Comparison of ENCODE assay signal across 12 cellular contexts in the genomic region with DNA sequence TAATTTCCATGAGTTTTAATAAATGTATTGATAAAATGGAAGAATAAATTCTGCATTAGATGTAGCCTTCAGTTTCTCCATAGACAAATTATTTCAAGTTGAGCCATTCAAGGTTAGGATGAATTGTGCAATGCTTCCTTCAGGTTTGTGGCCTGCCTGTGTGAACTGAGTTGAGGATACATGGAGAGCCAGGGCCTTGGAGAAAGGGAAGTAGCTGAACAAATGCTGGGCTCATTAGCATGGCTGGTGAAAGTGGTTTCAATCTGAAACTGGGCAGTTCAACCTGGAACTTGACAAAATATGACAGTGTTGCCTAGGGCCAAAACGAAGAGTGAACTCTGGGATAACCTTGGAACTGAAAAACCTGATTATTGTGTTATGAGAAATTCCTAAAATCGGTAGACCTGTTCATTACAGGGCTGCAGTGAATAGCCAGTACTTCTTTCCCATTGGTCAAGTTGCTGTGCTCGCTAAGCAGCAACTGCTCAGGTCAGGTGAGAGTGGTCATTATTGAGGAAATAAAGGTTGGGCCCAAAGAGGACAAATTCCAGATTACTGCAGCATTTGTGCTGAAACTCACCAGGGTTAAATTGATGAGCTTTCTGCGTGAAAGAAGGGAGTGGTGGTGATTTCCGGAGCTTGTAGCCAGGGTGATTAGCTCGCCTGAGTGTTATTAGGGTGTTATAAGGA. TPM values are rescaled to one million over a fixed set of nuclear protein-coding genes. Genes with fewer than 3 reads are reported as not detected.
DNase-seq lines count a peak whose midpoint lies in the region; ATAC-seq and TF ChIP-seq lines count a peak whose summit lies in the region.
"Had no signal": no experiment of that assay in that cellular context is flagged by ENCODE, and none has a peak within 500 bp of the region (broad histone marks: within the 10 kb centered on the region; RNA-seq: fewer than 3 reads in every experiment).

No MANE protein-coding gene starts in this region.

- POLR2A ChIA-PET in MCF 10A (lab: Yijun Ruan, JAX), result interaction anchor here (0.6 to 4.2 kb wide), 3 partner anchors 12 to 248 kb away, joined by 3 to 54 read pairs (median 20); a partner anchor contains a TSS

- no peak overlapping the region for H3K4me3 ChIP-seq in left lung
- no peak overlapping the region for H3K4me3 ChIP-seq in vagina
- H3K4me3 ChIP-seq: A549 had no signal

- TF ChIP-seq CTCF in MCF 10A (IDR thresholded peaks at IDR 0.05; ENCODE audit: unreplicated experiment), result no peak
- no peak for TF ChIP-seq CTCF in left lung (IDR thresholded peaks at IDR 0.05)
- TF ChIP-seq CTCF in vagina (IDR thresholded peaks at IDR 0.05), result no peak

- in situ Hi-C loops in G401 (cut with HindIII; ENCODE audit: low sequenced_read_pairs), result no loop called here

- H3K27ac Mint-ChIP-seq in MCF 10A (ENCODE audit: low read depth, unreplicated experiment), result peak overlapping the region; percentile 44
- H3K27ac Mint-ChIP-seq: activated CD4-positive, alpha-beta T cell treated with anti-CD3 and anti-CD28 coated beads for 36 hours had no signal

- H3K9me3 Mint-ChIP-seq in MCF 10A (ENCODE audit: unreplicated experiment), result no peaks in the 10 kb centered on the region

- peaks cover 26% of the 10 kb centered on the region for H3K4me1 Mint-ChIP-seq in MCF 10A (ENCODE audit: insufficient read depth, unreplicated experiment)

- intact Hi-C loops in MCF 10A (cut with micrococcal nuclease), result no loop called here
- intact Hi-C loops in left lung (cut with DNase I), result no loop called here
- intact Hi-C loops in vagina (cut with DNase I), result no loop called here

- no peaks in the 10 kb centered on the region for H3K27me3 Mint-ChIP-seq in MCF 10A (ENCODE audit: insufficient read depth, unreplicated experiment)
- H3K27me3 Mint-ChIP-seq: activated CD4-positive, alpha-beta T cell treated with anti-CD3 and anti-CD28 coated beads for 36 hours had no signal

- DNase-seq in SHP77 (lab: John Stamatoyannopoulos, UW) (peak; percentile 11 to 35), SHP77 treated with DMSO at 0.1 percent for 48 hours (lab: John Stamatoyannopoulos, UW) (no peak), MCF 10A (ENCODE audit: unreplicated experiment) (peak; percentile 39), left lung (no peak), vagina (ENCODE audit: extremely low spot score in 2 of 2) (no peak), NCI-H526 (lab: John Stamatoyannopoulos, UW) (no peak), G401 (ENCODE audit: low spot score) (no peak)
- DNase-seq: activated CD4-positive, alpha-beta T cell treated with anti-CD3 and anti-CD28 coated beads for 36 hours; DMS79 treated with DMSO at 0.1 percent for 48 hours; NCI-H446 had no signal

- peak; percentile 68 for ATAC-seq in left lung
- no peak for ATAC-seq in GM18519 (IDR thresholded peaks at IDR 0.05; ENCODE audit: low FRiP score, unreplicated experiment)
- ATAC-seq: A549; activated CD4-positive, alpha-beta T cell treated with anti-CD3 and anti-CD28 coated beads for 36 hours had no signal

- H3K4me3 Mint-ChIP-seq in MCF 10A (ENCODE audit: unreplicated experiment), result no peak overlapping the region
- H3K4me3 Mint-ChIP-seq: activated CD4-positive, alpha-beta T cell treated with anti-CD3 and anti-CD28 coated beads for 36 hours had no signal

- TF ChIP-seq POLR2A in vagina (IDR thresholded peaks at IDR 0.05), result no peak

- CTCF ChIA-PET in MCF 10A (lab: Yijun Ruan, JAX), result interaction anchor here (0.6 to 5.2 kb wide), 2 partner anchors 12 to 591 kb away, joined by 3 to 34 read pairs; a partner anchor contains a TSS

- H3K4me1 ChIP-seq in left lung (peaks cover 0 to 55% of the 10 kb centered on the region in 2 donors), vagina (peaks cover 84% of the 10 kb centered on the region)

- H3K36me3 Mint-ChIP-seq in MCF 10A (ENCODE audit: insufficient read depth, unreplicated experiment), result peaks cover 7% of the 10 kb centered on the region

- no TSS peak for BruUV-seq in MCF 10A (replicated peaks; lab: Mats Ljungman, UMichigan)

- H3K27ac ChIP-seq in left lung, result no peak overlapping the region
- H3K27ac ChIP-seq in vagina, result peak overlapping the region; percentile 22
- H3K27ac ChIP-seq: A549 had no signal

- H3K27me3 ChIP-seq in left lung (no peaks in the 10 kb centered on the region), vagina (no peaks in the 10 kb centered on the region)

- H3K9me3 ChIP-seq in left lung (no peaks in the 10 kb centered on the region), vagina (no peaks in the 10 kb centered on the region)
- H3K9me3 ChIP-seq: A549 had no signal

- H3K36me3 ChIP-seq in left lung (no peaks in the 10 kb centered on the region), vagina (no peaks in the 10 kb centered on the region)

RNA-seq across cellular contexts. Expression of a gene that starts 12.7 kb away (rescaled TPM):
- total RNA-seq in MCF 10A (2022) (24.8 and 29.2 TPM in 2 replicates), left lung (10 to 100 TPM; 21.0 to 25.0 TPM), vagina (20.4 TPM)
- total RNA-seq in G401 (2014; rRNA removed; shearing (Covaris generic)), result 7.8 and 14.3 TPM in 2 replicates

RNA-seq across cellular contexts. Expression of a gene that starts 36.5 kb away (rescaled TPM):
- total RNA-seq in MCF 10A (2022), result 14.7 and 16.2 TPM in 2 replicates
- 10 to 100 TPM; 31.8 to 32.9 TPM for total RNA-seq in left lung
- total RNA-seq in vagina, result 25.0 TPM
- 8.4 and 16.2 TPM in 2 replicates for total RNA-seq in G401 (2014; rRNA removed; shearing (Covaris generic))

RNA-seq across cellular contexts. Expression of a gene that starts 52.0 kb away (rescaled TPM):
- total RNA-seq in MCF 10A (2022) (19.7 and 29.0 TPM in 2 replicates), left lung (10 to 100 TPM; 38.2 to 46.6 TPM), vagina (84.7 TPM)
- total RNA-seq in G401 (2014; rRNA removed; shearing (Covaris generic)), result 0.71 TPM in 1 of 2 replicates, not detected in the other

Comparison
In these comparisons a context has a peak if more than half of its experiments do, and no peak if none do; other contexts are left out.
1. DNase-seq: peak in SHP77 (2 of 2) and MCF 10A (single experiment); none in SHP77 treated with DMSO at 0.1 percent for 48 hours (single experiment), left lung (0 of 2), vagina (0 of 2), NCI-H526 (0 of 2) and G401 (single experiment).
2. RNA of a gene that starts 52.0 kb away (total RNA-seq): 84.7 TPM in vagina (single experiment), 38.2 to 46.6 TPM in left lung and 19.7 to 29.0 TPM in MCF 10A; 0.71 TPM in G401; every median in the first group is over 10 times any median in the second.